In the genomic region with DNA sequence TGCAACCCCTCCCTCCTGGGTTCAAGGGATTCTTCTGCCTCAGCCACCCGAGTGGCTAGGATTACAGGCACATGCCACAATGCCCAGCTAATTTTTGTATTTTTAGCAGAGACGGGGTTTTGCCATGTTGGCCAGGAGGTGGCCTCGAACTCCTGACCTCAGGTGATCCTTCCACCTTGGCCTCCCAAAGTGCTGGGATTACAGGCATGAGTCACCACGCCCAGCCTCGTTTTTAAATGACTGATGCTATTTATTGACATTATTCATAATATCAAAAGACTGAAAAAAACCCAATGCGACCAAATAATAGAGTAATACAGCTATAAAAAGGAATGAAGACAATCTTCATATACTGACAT, we compare ENCODE assay signal across 8 cellular contexts. TPM values are rescaled to one million over a fixed set of nuclear protein-coding genes. Genes with fewer than 3 reads are reported as not detected.
DNase-seq lines count a peak whose midpoint lies in the region; ATAC-seq and TF ChIP-seq lines count a peak whose summit lies in the region.
"Not testable (repeated sequence)": the region's sequence is repeated elsewhere in the genome, so short reads cannot be mapped to it uniquely, and the experiment has no call there.
"Had no signal": no experiment of that assay in that cellular context is flagged by ENCODE, and none has a peak within 500 bp of the region (broad histone marks: within the 10 kb centered on the region; RNA-seq: fewer than 3 reads in every experiment).

No MANE protein-coding gene starts in this region.

- not testable (repeated sequence) for H3K27me3 Mint-ChIP-seq in activated CD8-positive, alpha-beta memory T cell treated with anti-CD3 and anti-CD28 coated beads, Interleukin-2, amount 10 ng/mL, durations not matched to agents 7 days and 5 days; brain; natural killer cell treated with Interleukin-12 subunit alpha and Interleukin-12 subunit beta and Interleukin-15 and Interleukin-18, amount 100 ng/mL, for 72 hours

- H3K27me3 ChIP-seq in GM23248 (replicated peaks; ENCODE audit: insufficient read depth); RWPE2 (ENCODE audit: insufficient read depth, poor library complexity, severe bottlenecking); heart left ventricle: not testable (repeated sequence)

- peaks cover 53% of the 10 kb centered on the region for H3K4me1 Mint-ChIP-seq in activated CD8-positive, alpha-beta memory T cell treated with anti-CD3 and anti-CD28 coated beads, Interleukin-2, amount 10 ng/mL, durations not matched to agents 7 days and 5 days
- peaks cover 51% of the 10 kb centered on the region for H3K4me1 Mint-ChIP-seq in brain
- H3K4me1 Mint-ChIP-seq in natural killer cell treated with Interleukin-12 subunit alpha and Interleukin-12 subunit beta and Interleukin-15 and Interleukin-18, amount 100 ng/mL, for 72 hours (ENCODE audit: low read depth in 2 of 2): peaks cover 43 to 50% of the 10 kb centered on the region in 2 donors
- peaks cover 52% of the 10 kb centered on the region for H3K4me1 Mint-ChIP-seq in stimulated activated effector memory CD8-positive, alpha-beta T cell treated with anti-CD3 and anti-CD28 coated beads, Interleukin-12 subunit alpha, Interleukin-12 subunit beta, amount 100 ng/mL, for 72 hours

- H3K27ac Mint-ChIP-seq in activated CD8-positive, alpha-beta memory T cell treated with anti-CD3 and anti-CD28 coated beads, Interleukin-2, amount 10 ng/mL, durations not matched to agents 7 days and 5 days: peak overlapping the region; percentile 97
- H3K27ac Mint-ChIP-seq in brain: peak overlapping the region; percentile 98 to 100 (median 99)
- peak overlapping the region; percentile 91 to 98 for H3K27ac Mint-ChIP-seq in natural killer cell treated with Interleukin-12 subunit alpha and Interleukin-12 subunit beta and Interleukin-15 and Interleukin-18, amount 100 ng/mL, for 72 hours
- peak overlapping the region; percentile 94 for H3K27ac Mint-ChIP-seq in stimulated activated effector memory CD8-positive, alpha-beta T cell treated with anti-CD3 and anti-CD28 coated beads, Interleukin-12 subunit alpha, Interleukin-12 subunit beta, amount 100 ng/mL, for 72 hours

- CTCF ChIA-PET in activated CD8-positive, alpha-beta memory T cell treated with anti-CD3 and anti-CD28 coated beads, Interleukin-2, amount 10 ng/mL, durations not matched to agents 7 days and 5 days (lab: Charles Lee): interaction anchor here (0.7 to 7.9 kb wide), 2 partner anchors 19 to 46 kb away, joined by 4 to 267 read pairs; a partner anchor contains a TSS

- peaks cover 26% of the 10 kb centered on the region for H3F3A ChIP-seq in GM23248 (ENCODE audit: insufficient read depth)

- H3K4me3 ChIP-seq in GM23248; RWPE2 (ENCODE audit: severe bottlenecking); heart left ventricle: not testable (repeated sequence)

- DNase-seq in GM23248; RWPE2 (ENCODE audit: low spot score); activated CD8-positive, alpha-beta memory T cell treated with anti-CD3 and anti-CD28 coated beads, Interleukin-2, amount 10 ng/mL, durations not matched to agents 7 days and 5 days; heart left ventricle; natural killer cell treated with Interleukin-12 subunit alpha and Interleukin-12 subunit beta and Interleukin-15 and Interleukin-18, amount 100 ng/mL, for 72 hours (ENCODE audit: low spot score); stimulated activated effector memory CD8-positive, alpha-beta T cell treated with anti-CD3 and anti-CD28 coated beads, Interleukin-12 subunit alpha, Interleukin-12 subunit beta, amount 100 ng/mL, for 72 hours (ENCODE audit: low spot score in 2 of 2): not testable (repeated sequence)

- not testable (repeated sequence) for H3K9me2 ChIP-seq in GM23248 (ENCODE audit: insufficient read depth)

- not testable (repeated sequence) for TF ChIP-seq CTCF in RWPE2 (IDR thresholded peaks at IDR 0.05; ENCODE audit: poor library complexity, severe bottlenecking); brain (conservative IDR thresholded peaks at IDR 0.05); heart left ventricle (IDR thresholded peaks at IDR 0.05)

- not testable (repeated sequence) for TF ChIP-seq POLR2A in heart left ventricle (IDR thresholded peaks at IDR 0.05)

- H3K27ac ChIP-seq in GM23248 (peak overlapping the region; percentile 82), RWPE2 (ENCODE audit: poor library complexity, severe bottlenecking) (peak overlapping the region; percentile 74), heart left ventricle (peak overlapping the region in 11 of 12 donors; percentile 81 to 98 (median 92))

- H3K36me3 Mint-ChIP-seq in activated CD8-positive, alpha-beta memory T cell treated with anti-CD3 and anti-CD28 coated beads, Interleukin-2, amount 10 ng/mL, durations not matched to agents 7 days and 5 days: peaks cover 23% of the 10 kb centered on the region
- H3K36me3 Mint-ChIP-seq in brain; natural killer cell treated with Interleukin-12 subunit alpha and Interleukin-12 subunit beta and Interleukin-15 and Interleukin-18, amount 100 ng/mL, for 72 hours: not testable (repeated sequence)
- H3K36me3 Mint-ChIP-seq in stimulated activated effector memory CD8-positive, alpha-beta T cell treated with anti-CD3 and anti-CD28 coated beads, Interleukin-12 subunit alpha, Interleukin-12 subunit beta, amount 100 ng/mL, for 72 hours: peaks cover 47% of the 10 kb centered on the region

- in situ Hi-C loops in GM23248 (cut with MboI): loop anchor here (5.0 kb wide), 1 partner anchor 47 kb away; no protein-coding TSS in a partner anchor

- not testable (repeated sequence) for H3K4me2 ChIP-seq in GM23248 (ENCODE audit: unreplicated experiment)

- H3K4me1 ChIP-seq in GM23248 (ENCODE audit: insufficient read depth): peaks cover 26% of the 10 kb centered on the region
- H3K4me1 ChIP-seq in RWPE2 (ENCODE audit: insufficient read depth, poor library complexity, severe bottlenecking): not testable (repeated sequence)
- H3K4me1 ChIP-seq in heart left ventricle: peaks cover 3 to 58% (median 46%) of the 10 kb centered on the region in 12 donors

- WGBS in GM23248 (ENCODE audit: low coverage in 1 of 2, low lambda C conversion rate in 2 of 2, missing lambda C conversion rate in 2 of 2), 2 experiments: 25 to 27% methylated on average over 6 of the region's 6 CpGs
- WGBS in heart left ventricle, 4 donors: 35 to 53% (median 37%) methylated on average over 6 of the region's 6 CpGs

- not testable (repeated sequence) for H4K20me1 ChIP-seq in GM23248 (ENCODE audit: insufficient read depth)

- H3K9me3 Mint-ChIP-seq in activated CD8-positive, alpha-beta memory T cell treated with anti-CD3 and anti-CD28 coated beads, Interleukin-2, amount 10 ng/mL, durations not matched to agents 7 days and 5 days (ENCODE audit: low read depth); brain; natural killer cell treated with Interleukin-12 subunit alpha and Interleukin-12 subunit beta and Interleukin-15 and Interleukin-18, amount 100 ng/mL, for 72 hours; stimulated activated effector memory CD8-positive, alpha-beta T cell treated with anti-CD3 and anti-CD28 coated beads, Interleukin-12 subunit alpha, Interleukin-12 subunit beta, amount 100 ng/mL, for 72 hours: not testable (repeated sequence)

- not testable (repeated sequence) for H3K36me3 ChIP-seq in GM23248 (ENCODE audit: low read depth); heart left ventricle
- H3K36me3 ChIP-seq in RWPE2 (ENCODE audit: low read depth): peaks cover 22% of the 10 kb centered on the region

- peaks cover 35% of the 10 kb centered on the region for H3K79me2 ChIP-seq in GM23248 (ENCODE audit: insufficient read depth)

- not testable (repeated sequence) for H3K9me3 ChIP-seq in GM23248 (ENCODE audit: low read depth); RWPE2 (ENCODE audit: severe bottlenecking); heart left ventricle

- H3K9ac ChIP-seq in GM23248: peak overlapping the region; percentile 89

- not testable (repeated sequence) for ATAC-seq in RWPE2 (ENCODE audit: low read depth); activated CD8-positive, alpha-beta memory T cell treated with anti-CD3 and anti-CD28 coated beads, Interleukin-2, amount 10 ng/mL, durations not matched to agents 7 days and 5 days; heart left ventricle; natural killer cell treated with Interleukin-12 subunit alpha and Interleukin-12 subunit beta and Interleukin-15 and Interleukin-18, amount 100 ng/mL, for 72 hours; stimulated activated effector memory CD8-positive, alpha-beta T cell treated with anti-CD3 and anti-CD28 coated beads, Interleukin-12 subunit alpha, Interleukin-12 subunit beta, amount 100 ng/mL, for 72 hours

- H2AFZ ChIP-seq in GM23248: peak overlapping the region; percentile 98

- intact Hi-C loops in heart left ventricle (cut with DNase I): loop anchor here in 6 of 10 donors (1.0 to 10.0 kb wide), 4 partner anchors 45 to 130 kb away; a partner anchor contains a TSS

- not testable (repeated sequence) for H3K4me3 Mint-ChIP-seq in activated CD8-positive, alpha-beta memory T cell treated with anti-CD3 and anti-CD28 coated beads, Interleukin-2, amount 10 ng/mL, durations not matched to agents 7 days and 5 days
- H3K4me3 Mint-ChIP-seq in brain: peak overlapping the region in 4 of 5 experiments; percentile 90 to 95 (median 92)
- H3K4me3 Mint-ChIP-seq in natural killer cell treated with Interleukin-12 subunit alpha and Interleukin-12 subunit beta and Interleukin-15 and Interleukin-18, amount 100 ng/mL, for 72 hours: peak overlapping the region; percentile 99
- H3K4me3 Mint-ChIP-seq in stimulated activated effector memory CD8-positive, alpha-beta T cell treated with anti-CD3 and anti-CD28 coated beads, Interleukin-12 subunit alpha, Interleukin-12 subunit beta, amount 100 ng/mL, for 72 hours: peak overlapping the region; percentile 90

RNA-seq across cellular contexts. Expression of a gene that starts 1.5 kb away (rescaled TPM):
- total RNA-seq in GM23248 (2014; rRNA removed; shearing (Covaris generic)): 167 and 203 TPM in 2 replicates
- polyA plus RNA-seq in GM23248 (2016; fragmentation: Nextera tagmentation; extraction: Ambion mirVana) (200 and 208 TPM in 2 replicates), brain (ENCODE audit: insufficient read depth, low read depth, low replicate concordance) (231 TPM), heart left ventricle (100 to 1,000 TPM; 127 to 171 TPM)
- total RNA-seq in activated CD8-positive, alpha-beta memory T cell treated with anti-CD3 and anti-CD28 coated beads, Interleukin-2, amount 10 ng/mL, durations not matched to agents 7 days and 5 days: 100 to 1,000 TPM; 209 to 236 TPM
- 100 to 1,000 TPM in 5 of 9 donors, 10 to 100 TPM in 4; 65.8 to 167 (median 101) TPM for total RNA-seq in heart left ventricle
- total RNA-seq in natural killer cell treated with Interleukin-12 subunit alpha and Interleukin-12 subunit beta and Interleukin-15 and Interleukin-18, amount 100 ng/mL, for 72 hours: 100 to 1,000 TPM; 153 to 223 TPM

RNA-seq across cellular contexts. Expression of a gene that starts 16.0 kb away (rescaled TPM):
- total RNA-seq in GM23248 (2014; rRNA removed; shearing (Covaris generic)): 12.0 and 20.5 TPM in 2 replicates
- polyA plus RNA-seq in GM23248 (2016; fragmentation: Nextera tagmentation; extraction: Ambion mirVana) (9.4 and 14.5 TPM in 2 replicates), brain (ENCODE audit: insufficient read depth, low read depth, low replicate concordance) (30.4 TPM), heart left ventricle (10 to 100 TPM; 26.7 to 31.8 TPM)
- total RNA-seq in activated CD8-positive, alpha-beta memory T cell treated with anti-CD3 and anti-CD28 coated beads, Interleukin-2, amount 10 ng/mL, durations not matched to agents 7 days and 5 days: 10 to 100 TPM; 35.5 to 44.7 TPM
- total RNA-seq in heart left ventricle: 10 to 100 TPM; 22.5 to 58.6 (median 44.6) TPM
- total RNA-seq in natural killer cell treated with Interleukin-12 subunit alpha and Interleukin-12 subunit beta and Interleukin-15 and Interleukin-18, amount 100 ng/mL, for 72 hours: 10 to 100 TPM; 42.1 to 50.7 TPM

RNA-seq across cellular contexts. Expression of a gene that starts 42.9 kb away (rescaled TPM):
- total RNA-seq in GM23248 (2014; rRNA removed; shearing (Covaris generic)): 123 and 172 TPM in 2 replicates
- 15.3 and 17.9 TPM in 2 replicates for polyA plus RNA-seq in GM23248 (2016; fragmentation: Nextera tagmentation; extraction: Ambion mirVana)
- 100 to 1,000 TPM; 498 to 501 TPM for total RNA-seq in activated CD8-positive, alpha-beta memory T cell treated with anti-CD3 and anti-CD28 coated beads, Interleukin-2, amount 10 ng/mL, durations not matched to agents 7 days and 5 days
- 159 TPM for polyA plus RNA-seq in brain (ENCODE audit: insufficient read depth, low read depth, low replicate concordance)
- 100 to 1,000 TPM in 7 of 9 donors, 10 to 100 TPM in 2; 80.2 to 352 (median 137) TPM for total RNA-seq in heart left ventricle
- 100 to 1,000 TPM; 114 to 236 TPM for polyA plus RNA-seq in heart left ventricle
- 100 to 1,000 TPM; 218 to 267 TPM for total RNA-seq in natural killer cell treated with Interleukin-12 subunit alpha and Interleukin-12 subunit beta and Interleukin-15 and Interleukin-18, amount 100 ng/mL, for 72 hours

RNA-seq across cellular contexts. Expression of a gene that starts 50.1 kb away (rescaled TPM):
- 0.11 and 0.25 TPM in 2 replicates for total RNA-seq in GM23248 (2014; rRNA removed; shearing (Covaris generic))
- polyA plus RNA-seq in GM23248 (2016; fragmentation: Nextera tagmentation; extraction: Ambion mirVana) (0.16 and 0.33 TPM in 2 replicates), brain (ENCODE audit: insufficient read depth, low read depth, low replicate concordance) (7.6 TPM), heart left ventricle (1 to 10 TPM in 1 of 2 donors, under 1 TPM in 1; 0.28 to 2.8 TPM)
- total RNA-seq in activated CD8-positive, alpha-beta memory T cell treated with anti-CD3 and anti-CD28 coated beads, Interleukin-2, amount 10 ng/mL, durations not matched to agents 7 days and 5 days: 1 to 10 TPM; 2.2 to 3.1 TPM
- 1 to 10 TPM in 4 of 9 donors, under 1 TPM in 5; 0.24 to 2.4 (median 0.75) TPM for total RNA-seq in heart left ventricle
- 1 to 10 TPM; 1.5 to 4.0 TPM for total RNA-seq in natural killer cell treated with Interleukin-12 subunit alpha and Interleukin-12 subunit beta and Interleukin-15 and Interleukin-18, amount 100 ng/mL, for 72 hours
- total RNA-seq: HT1080 had no signal
